1 cellular context compared by ENCODE assay signal in genomic region chr17:68295086-68295485, GRCh38.
TF ChIP-seq lines count a peak whose summit lies in the region.

No MANE protein-coding gene starts in this region.

TF ChIP-seq in HCT116, 20 proteins besides CTCF, POLR2A, EP300 and RAD21:
- TF ChIP-seq ZNF274 (IDR thresholded peaks at IDR 0.05; ENCODE audit: low read depth, low read length): no peak
- no peak for TF ChIP-seq FOSL1 (IDR thresholded peaks at IDR 0.05; ENCODE audit: low read depth)
- no peak for TF ChIP-seq MAX (IDR thresholded peaks at IDR 0.05)
- no peak for TF ChIP-seq SRF (IDR thresholded peaks at IDR 0.05; ENCODE audit: low read depth)
- TF ChIP-seq, protein P1, sequence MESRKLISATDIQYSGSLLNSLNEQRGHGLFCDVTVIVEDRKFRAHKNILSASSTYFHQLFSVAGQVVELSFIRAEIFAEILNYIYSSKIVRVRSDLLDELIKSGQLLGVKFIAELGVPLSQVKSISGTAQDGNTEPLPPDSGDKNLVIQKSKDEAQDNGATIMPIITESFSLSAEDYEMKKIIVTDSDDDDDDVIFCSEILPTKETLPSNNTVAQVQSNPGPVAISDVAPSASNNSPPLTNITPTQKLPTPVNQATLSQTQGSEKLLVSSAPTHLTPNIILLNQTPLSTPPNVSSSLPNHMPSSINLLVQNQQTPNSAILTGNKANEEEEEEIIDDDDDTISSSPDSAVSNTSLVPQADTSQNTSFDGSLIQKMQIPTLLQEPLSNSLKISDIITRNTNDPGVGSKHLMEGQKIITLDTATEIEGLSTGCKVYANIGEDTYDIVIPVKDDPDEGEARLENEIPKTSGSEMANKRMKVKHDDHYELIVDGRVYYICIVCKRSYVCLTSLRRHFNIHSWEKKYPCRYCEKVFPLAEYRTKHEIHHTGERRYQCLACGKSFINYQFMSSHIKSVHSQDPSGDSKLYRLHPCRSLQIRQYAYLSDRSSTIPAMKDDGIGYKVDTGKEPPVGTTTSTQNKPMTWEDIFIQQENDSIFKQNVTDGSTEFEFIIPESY (IDR thresholded peaks at IDR 0.05; ENCODE audit: extremely low read depth, insufficient replicate concordance, low read length): no peak
- TF ChIP-seq ZFX (IDR thresholded peaks at IDR 0.05): no peak
- TF ChIP-seq ELF1 (IDR thresholded peaks at IDR 0.05; ENCODE audit: borderline replicate concordance, low read depth): no peak
- no peak for TF ChIP-seq EZH2phosphoT487 (IDR thresholded peaks at IDR 0.05; ENCODE audit: borderline replicate concordance)
TF ChIP-seq in HCT116: peak in this region for 0.
